ENCODE assay signal across 5 cellular contexts in genomic region chr7:134537273-134537781, GRCh38. TPM values are rescaled to one million over a fixed set of nuclear protein-coding genes. Genes with fewer than 3 reads are reported as not detected.
"Had no signal": no experiment of that assay in that cellular context is flagged by ENCODE, and none has a peak within 500 bp of the region (broad histone marks: within the 10 kb centered on the region; RNA-seq: fewer than 3 reads in every experiment).

No MANE protein-coding gene starts in this region.

RNA-seq across cellular contexts. Expression of gene AKR1B10, which starts 10.0 kb away (rescaled TPM):
- total RNA-seq: upper lobe of right lung had no signal

RNA-seq across cellular contexts. Expression of gene AKR1B15, which starts 11.6 kb away (rescaled TPM):
- total RNA-seq: temporal lobe, upper lobe of left lung, upper lobe of right lung, urinary bladder, uterus had no signal
